In genomic region chr7:149856-150636, GRCh38 we compare ENCODE assay signal across 8 cellular contexts. TPM values are rescaled to one million over a fixed set of nuclear protein-coding genes. Genes with fewer than 3 reads are reported as not detected.
DNase-seq lines count a peak whose midpoint lies in the region; ATAC-seq and TF ChIP-seq lines count a peak whose summit lies in the region.

No MANE protein-coding gene starts in this region.

- H3K4me1 ChIP-seq in DOHH2 (ENCODE audit: control insufficient read depth, low read length) (peaks cover 17% of the 10 kb centered on the region), lung (ENCODE audit: control insufficient read depth in 2 of 2, insufficient read depth in 2 of 2, low read length in 2 of 2) (peaks cover 0 to 8% of the 10 kb centered on the region in 2 donors)

- H3K4me3 ChIP-seq in DOHH2 (ENCODE audit: low read length) = peak overlapping the region; percentile 80
- peak overlapping the region; percentile 36 for H3K4me3 ChIP-seq in lung

- H3K9me3 ChIP-seq in DOHH2 (ENCODE audit: control insufficient read depth, insufficient read depth, low read length) = peaks cover 19% of the 10 kb centered on the region
- no peaks in the 10 kb centered on the region for H3K9me3 ChIP-seq in lung (ENCODE audit: control insufficient read depth in 2 of 2, insufficient read depth in 1 of 2, low read length in 1 of 2)

- WGBS in lung, 2 donors = 29 to 32% methylated on average over 37 of the region's 37 CpGs

- peaks cover 17% of the 10 kb centered on the region for H3K36me3 ChIP-seq in DOHH2 (ENCODE audit: control insufficient read depth, low read length)
- no peaks in the 10 kb centered on the region for H3K36me3 ChIP-seq in lung (ENCODE audit: control insufficient read depth in 2 of 2, insufficient read depth in 2 of 2, low read length in 2 of 2)

- H3K9me2 ChIP-seq in DOHH2 (replicated peaks; ENCODE audit: control insufficient read depth, low read length) = no peaks in the 10 kb centered on the region

- peak; percentile 3 for DNase-seq in T follicular helper cell (ENCODE audit: low read depth)
- DNase-seq in caudate nucleus (lab: John Stamatoyannopoulos, UW) = peak in 19 of 61 donors; percentile 35 to 74 (median 61)
- peak; percentile 66 for DNase-seq in lung (ENCODE audit: low spot score)
- DNase-seq in stimulated activated CD8-positive, alpha-beta memory T cell treated with anti-CD3 and anti-CD28 coated beads, Interleukin-15, amount 100 ng/mL, for 48 hours (ENCODE audit: low read depth in 2 of 2) = peak; percentile 15 to 23
- no peak for DNase-seq in NCI-H345 (lab: John Stamatoyannopoulos, UW)
- no peak for DNase-seq in superior temporal gyrus (ENCODE audit: extremely low spot score)

- ATAC-seq in HG02973 (IDR thresholded peaks at IDR 0.05; ENCODE audit: unreplicated experiment) = peak; percentile 15
- ATAC-seq in lung (ENCODE audit: insufficient read depth, low FRiP score) = peak; percentile 17

- peak overlapping the region; percentile 69 for H3K4me2 ChIP-seq in DOHH2 (ENCODE audit: low read length)

- H3K27ac ChIP-seq in DOHH2 (ENCODE audit: low read depth, low read length) (peak overlapping the region; percentile 72), caudate nucleus (ENCODE audit: low read depth, low read length) (peak overlapping the region; percentile 95), lung (ENCODE audit: low read depth in 1 of 2, low read length in 1 of 2) (peak overlapping the region; percentile 94 to 98)

- no peaks in the 10 kb centered on the region for H3K79me2 ChIP-seq in DOHH2 (ENCODE audit: control insufficient read depth, low read length)

- H3K27me3 ChIP-seq in DOHH2 (ENCODE audit: control insufficient read depth, low read length) (no peaks in the 10 kb centered on the region), lung (ENCODE audit: control insufficient read depth, insufficient read depth) (no peaks in the 10 kb centered on the region)

- no peaks in the 10 kb centered on the region for H4K20me1 ChIP-seq in DOHH2 (ENCODE audit: control insufficient read depth, insufficient read depth, low read depth, low read length)

- no peaks in the 10 kb centered on the region for H3F3A ChIP-seq in DOHH2 (ENCODE audit: control insufficient read depth, insufficient read depth)

- TF ChIP-seq CTCF in DOHH2 (IDR thresholded peaks at IDR 0.05; ENCODE audit: low read depth, low read length, poor library complexity, severe bottlenecking) = no peak
- TF ChIP-seq CTCF in lung (IDR thresholded peaks at IDR 0.05; ENCODE audit: control extremely low read depth, extremely low read depth) = no peak

RNA-seq across cellular contexts. Expression of gene FAM20C, which starts 42.3 kb away (rescaled TPM):
- total RNA-seq in lung = 10 to 100 TPM; 17.3 to 86.9 TPM
- 10 to 100 TPM; 23.9 to 68.0 TPM for polyA plus RNA-seq in lung

Comparison
In these comparisons a context has a peak if more than half of its experiments do, and no peak if none do; other contexts are left out.
1. DNase-seq: peak in T follicular helper cell (single experiment), lung (single experiment) and stimulated activated CD8-positive, alpha-beta memory T cell treated with anti-CD3 and anti-CD28 coated beads, Interleukin-15, amount 100 ng/mL, for 48 hours (2 of 2); none in NCI-H345 (single experiment) and superior temporal gyrus (single experiment).
2. Peak in every context shown above with its lines, with median percentiles within 50 percentile points of each other: H3K27ac ChIP-seq.